In genomic region chr2:129297430-129297829, GRCh38 we compare ENCODE assay signal across 1 cellular context.
TF ChIP-seq lines count a peak whose summit lies in the region.

No MANE protein-coding gene starts in this region.

TF ChIP-seq in HCT116, 20 proteins besides CTCF, POLR2A, EP300 and RAD21 (continued from another document):
- TF ChIP-seq CEBPB (IDR thresholded peaks at IDR 0.05; ENCODE audit: low read depth), result no peak
- TF ChIP-seq ZBTB33 (IDR thresholded peaks at IDR 0.05; ENCODE audit: extremely low read depth, insufficient replicate concordance, low read length), result no peak
- no peak for TF ChIP-seq YY1 (IDR thresholded peaks at IDR 0.05; ENCODE audit: extremely low read depth, insufficient replicate concordance, low read depth, low read length)
